In genomic region chr2:207194028-207194427, GRCh38 we compare ENCODE assay signal across 38 cellular contexts.
"Had no signal": no experiment of that assay in that cellular context is flagged by ENCODE, and none has a peak within 500 bp of the region (broad histone marks: within the 10 kb centered on the region; RNA-seq: fewer than 3 reads in every experiment).

No MANE protein-coding gene starts in this region.

- H3K27ac ChIP-seq: adrenal gland, ascending aorta, body of pancreas, brain microvascular endothelial cell, breast epithelium, cardiac muscle cell had no signal

- H3K9me3 Mint-ChIP-seq: activated naive CD4-positive, alpha-beta T cell treated with anti-CD3 and anti-CD28 coated beads for 36 hours; activated naive CD4-positive, alpha-beta T cell treated with anti-CD3 and anti-CD28 coated beads, Interleukin-2, amount 10 ng/mL, durations not matched to agents 7 days and 5 days; activated T-cell treated with anti-CD3 and anti-CD28 coated beads, Interleukin-2, amount 50 U/mL, for 24 hours; activated T-helper 1 cell treated with anti-CD3 and anti-CD28 coated beads, Interleukin-12 subunit alpha, Interleukin-12 subunit beta, Interleukin-2, Interleukin-4 antibody, amounts not matched to agents 30 ng/mL and 10 ng/mL and 1 ng/mL, durations not matched to agents 14 hours and 24 hours and 36 hours; activated T-helper 2 cell treated with anti-CD3 and anti-CD28 coated beads, Interferon-gamma antibody, Interleukin-2, Interleukin-4, amounts not matched to agents 10 μg/mL and 5 μg/mL and 100 μg/mL, durations not matched to agents 14 hours and 24 hours and 36 hours; central memory CD8-positive, alpha-beta T cell had no signal

- H3K36me3 ChIP-seq: adrenal gland, ascending aorta, brain microvascular endothelial cell, breast epithelium, cardiac muscle cell had no signal

- H3K4me3 ChIP-seq: adrenal gland, ascending aorta, body of pancreas, breast epithelium, cardiac muscle cell had no signal

- H3K4me3 Mint-ChIP-seq: activated naive CD4-positive, alpha-beta T cell treated with anti-CD3 and anti-CD28 coated beads for 36 hours; activated naive CD4-positive, alpha-beta T cell treated with anti-CD3 and anti-CD28 coated beads, Interleukin-2, amount 10 ng/mL, durations not matched to agents 7 days and 5 days; activated naive CD4-positive, alpha-beta T cell treated with anti-CD3 and anti-CD28 coated beads, Interleukin-2, amount 50 U/mL, for 24 hours; activated naive CD8-positive, alpha-beta T cell; activated naive CD8-positive, alpha-beta T cell treated with anti-CD3 and anti-CD28 coated beads for 36 hours; activated naive CD8-positive, alpha-beta T cell treated with anti-CD3 and anti-CD28 coated beads, Interleukin-2, amount 10 ng/mL, durations not matched to agents 7 days and 5 days; activated naive CD8-positive, alpha-beta T cell treated with anti-CD3 and anti-CD28 coated beads, Interleukin-2, amount 50 U/mL, for 24 hours; activated T-cell treated with anti-CD3 and anti-CD28 coated beads, Interleukin-2, amount 50 U/mL, for 24 hours; activated T-cell treated with anti-CD3 and anti-CD28 coated beads, Interleukin-2, amount 50 U/mL, for 4 hours; activated T-cell treated with anti-CD3 and anti-CD28 coated beads, Interleukin-2, amount 50 U/mL, for 72 hours; activated T-helper 1 cell treated with anti-CD3 and anti-CD28 coated beads, Interleukin-12 subunit alpha, Interleukin-12 subunit beta, Interleukin-2, Interleukin-4 antibody, amounts not matched to agents 30 ng/mL and 10 ng/mL and 1 ng/mL, durations not matched to agents 14 hours and 24 hours and 36 hours; activated T-helper 17 cell treated with anti-CD3 and anti-CD28 coated beads, Interleukin-2, amount 50 U/mL, for 72 hours; brain; central memory CD8-positive, alpha-beta T cell had no signal

- H3K27me3 Mint-ChIP-seq: activated naive CD4-positive, alpha-beta T cell treated with anti-CD3 and anti-CD28 coated beads, Interleukin-2, amount 50 U/mL, for 24 hours; activated naive CD8-positive, alpha-beta T cell; activated naive CD8-positive, alpha-beta T cell treated with anti-CD3 and anti-CD28 coated beads for 36 hours; activated naive CD8-positive, alpha-beta T cell treated with anti-CD3 and anti-CD28 coated beads, Interleukin-2, amount 50 U/mL, for 24 hours; activated T-cell treated with anti-CD3 and anti-CD28 coated beads, Interleukin-2, amount 50 U/mL, for 24 hours; brain had no signal

- H3K4me1 ChIP-seq: adrenal gland, ascending aorta, breast epithelium had no signal

- FAIRE-seq: bronchial epithelial cell had no signal

- H3K36me3 Mint-ChIP-seq: activated naive CD4-positive, alpha-beta T cell treated with anti-CD3 and anti-CD28 coated beads, Interleukin-2, amount 10 ng/mL, durations not matched to agents 7 days and 5 days; activated naive CD4-positive, alpha-beta T cell treated with anti-CD3 and anti-CD28 coated beads, Interleukin-2, amount 50 U/mL, for 24 hours; activated naive CD8-positive, alpha-beta T cell treated with anti-CD3 and anti-CD28 coated beads, Interleukin-2, amount 10 ng/mL, durations not matched to agents 7 days and 5 days; brain had no signal

- H3K9me3 ChIP-seq: adrenal gland, ascending aorta, body of pancreas, breast epithelium had no signal

- ATAC-seq: activated naive CD4-positive, alpha-beta T cell treated with anti-CD3 and anti-CD28 coated beads, Interleukin-2, amount 50 U/mL, for 72 hours; activated naive CD8-positive, alpha-beta T cell treated with anti-CD3 and anti-CD28 coated beads, Interleukin-2, amount 50 U/mL, for 24 hours; activated T-cell treated with anti-CD3 and anti-CD28 coated beads, Interleukin-2, amount 50 U/mL, for 4 hours; activated T-cell treated with anti-CD3 and anti-CD28 coated beads, Interleukin-2, amount 50 U/mL, for 72 hours; activated T-helper 17 cell treated with anti-CD3 and anti-CD28 coated beads, Interleukin-2, amount 50 U/mL, for 72 hours; body of pancreas had no signal

- H3K27me3 ChIP-seq: adrenal gland, ascending aorta, body of pancreas, brain microvascular endothelial cell, breast epithelium, cardiac muscle cell had no signal

- H3K4me1 Mint-ChIP-seq: activated T-helper 17 cell treated with anti-CD3 and anti-CD28 coated beads, Interleukin-2, amount 50 U/mL, for 72 hours; central memory CD8-positive, alpha-beta T cell had no signal

- H3K27ac Mint-ChIP-seq: activated naive CD4-positive, alpha-beta T cell treated with anti-CD3 and anti-CD28 coated beads for 36 hours; activated naive CD4-positive, alpha-beta T cell treated with anti-CD3 and anti-CD28 coated beads, Interleukin-2, amount 10 ng/mL, durations not matched to agents 7 days and 5 days; activated naive CD4-positive, alpha-beta T cell treated with anti-CD3 and anti-CD28 coated beads, Interleukin-2, amount 50 U/mL, for 24 hours; activated naive CD4-positive, alpha-beta T cell treated with anti-CD3 and anti-CD28 coated beads, Interleukin-2, amount 50 U/mL, for 72 hours; activated naive CD8-positive, alpha-beta T cell; activated naive CD8-positive, alpha-beta T cell treated with anti-CD3 and anti-CD28 coated beads for 36 hours; activated naive CD8-positive, alpha-beta T cell treated with anti-CD3 and anti-CD28 coated beads, Interleukin-2, amount 10 ng/mL, durations not matched to agents 7 days and 5 days; activated naive CD8-positive, alpha-beta T cell treated with anti-CD3 and anti-CD28 coated beads, Interleukin-2, amount 50 U/mL, for 24 hours; activated T-cell treated with anti-CD3 and anti-CD28 coated beads, Interleukin-2, amount 50 U/mL, for 24 hours; activated T-cell treated with anti-CD3 and anti-CD28 coated beads, Interleukin-2, amount 50 U/mL, for 72 hours; activated T-helper 1 cell treated with anti-CD3 and anti-CD28 coated beads, Interleukin-12 subunit alpha, Interleukin-12 subunit beta, Interleukin-2, Interleukin-4 antibody, amounts not matched to agents 30 ng/mL and 10 ng/mL and 1 ng/mL, durations not matched to agents 14 hours and 24 hours and 36 hours; activated T-helper 17 cell treated with anti-CD3 and anti-CD28 coated beads, Interleukin-2, amount 50 U/mL, for 72 hours; activated T-helper 2 cell treated with anti-CD3 and anti-CD28 coated beads, Interferon-gamma antibody, Interleukin-2, Interleukin-4, amounts not matched to agents 10 μg/mL and 5 μg/mL and 100 μg/mL, durations not matched to agents 14 hours and 24 hours and 36 hours; brain had no signal

- DNase-seq: activated effector memory CD4-positive, alpha-beta T cell treated with anti-CD3 and anti-CD28 coated beads, Interleukin-2, amount 50 U/mL, for 16 hours; activated effector memory CD4-positive, alpha-beta T cell treated with Interleukin-2 at 50 U/mL for 16 hours; activated gamma-delta T cell; activated gamma-delta T cell treated with Interleukin-2 at 50 U/mL for 16 hours; activated naive CD4-positive, alpha-beta T cell; activated naive CD4-positive, alpha-beta T cell treated with anti-CD3 and anti-CD28 coated beads for 36 hours; activated naive CD4-positive, alpha-beta T cell treated with anti-CD3 and anti-CD28 coated beads, Interleukin-2, amount 10 ng/mL, durations not matched to agents 7 days and 5 days; activated naive CD4-positive, alpha-beta T cell treated with anti-CD3 and anti-CD28 coated beads, Interleukin-2, amount 50 U/mL, for 16 hours; activated naive CD4-positive, alpha-beta T cell treated with Interleukin-2 at 50 U/mL for 16 hours; activated naive CD8-positive, alpha-beta T cell treated with anti-CD3 and anti-CD28 coated beads for 36 hours; activated naive CD8-positive, alpha-beta T cell treated with anti-CD3 and anti-CD28 coated beads, Interleukin-2, amount 10 ng/mL, durations not matched to agents 7 days and 5 days; activated naive CD8-positive, alpha-beta T cell treated with anti-CD3 and anti-CD28 coated beads, Interleukin-2, amount 50 U/mL, for 24 hours; activated T-cell treated with anti-CD3 and anti-CD28 coated beads, Interleukin-2, amount 50 U/mL, for 24 hours; activated T-cell treated with anti-CD3 and anti-CD28 coated beads, Interleukin-2, amount 50 U/mL, for 4 hours; activated T-cell treated with anti-CD3 and anti-CD28 coated beads, Interleukin-2, amount 50 U/mL, for 48 hours; activated T-cell treated with anti-CD3 and anti-CD28 coated beads, Interleukin-2, amount 50 U/mL, for 72 hours; adrenal gland; amniotic stem cell; amygdala; anterior cingulate cortex; aorta; body of pancreas; brain microvascular endothelial cell; caudate nucleus; central memory CD4-positive, alpha-beta T cell; cerebellar nuclear complex had no signal
